In the genomic region with DNA sequence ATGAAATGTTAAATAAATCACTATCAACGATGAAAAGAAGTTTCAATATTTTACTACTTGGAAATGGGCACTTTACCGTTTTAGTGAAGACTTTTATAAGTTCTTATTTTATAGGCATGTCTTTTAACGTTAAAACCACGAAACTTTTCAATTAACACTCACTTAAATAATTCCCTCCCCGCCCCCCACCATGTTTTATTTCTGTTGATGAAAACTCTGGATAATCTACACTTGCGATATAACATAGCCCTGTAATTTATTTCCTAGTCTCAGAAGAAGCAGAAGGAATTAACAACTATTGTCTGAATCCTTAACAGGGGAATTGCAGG, we compare ENCODE assay signal across 9 cellular contexts. TPM values are rescaled to one million over a fixed set of nuclear protein-coding genes. Genes with fewer than 3 reads are reported as not detected.
DNase-seq lines count a peak whose midpoint lies in the region; ATAC-seq and TF ChIP-seq lines count a peak whose summit lies in the region.
"Had no signal": no experiment of that assay in that cellular context is flagged by ENCODE, and none has a peak within 500 bp of the region (broad histone marks: within the 10 kb centered on the region; RNA-seq: fewer than 3 reads in every experiment).

No MANE protein-coding gene starts in this region.

- H3K9me3 ChIP-seq in cardiac muscle cell (ENCODE audit: low read depth) (no peaks in the 10 kb centered on the region), mucosa of rectum (ENCODE audit: control insufficient read depth in 2 of 2, low read length in 2 of 2) (peaks cover 4 to 12% of the 10 kb centered on the region in 2 donors), transverse colon (peaks cover 20 to 30% of the 10 kb centered on the region in 2 donors)

- no peak for TF ChIP-seq CTCF in cardiac muscle cell (IDR thresholded peaks at IDR 0.05; ENCODE audit: low read depth, low read length)
- TF ChIP-seq CTCF in chondrocyte (IDR thresholded peaks at IDR 0.05): no peak
- TF ChIP-seq CTCF in transverse colon (IDR thresholded peaks at IDR 0.05): no peak

- H3K9ac ChIP-seq in mucosa of rectum (ENCODE audit: low read depth in 1 of 2, low read length in 2 of 2): no peak overlapping the region

- DNase-seq in cardiac muscle cell (ENCODE audit: low read depth in 1 of 2, low spot score in 1 of 2) (no peak), left cardiac atrium (no peak), chondrocyte (ENCODE audit: low spot score) (no peak), transverse colon (no peak), DMS153 treated with DMSO at 0.1 percent for 48 hours (lab: John Stamatoyannopoulos, UW; ENCODE audit: unreplicated experiment) (no peak)
- DNase-seq: hypothalamus had no signal

- 34 to 40% methylated on average over 6 of the region's 6 CpGs for WGBS in transverse colon (ENCODE audit: low coverage in 1 of 2), 2 donors

- peaks cover 23% of the 10 kb centered on the region for H3K9me3 Mint-ChIP-seq in chondrocyte (ENCODE audit: low read depth)

- peaks cover 14% of the 10 kb centered on the region for H3K4me1 Mint-ChIP-seq in chondrocyte (ENCODE audit: low read depth)

- peak overlapping the region; percentile 87 for H3K27ac Mint-ChIP-seq in chondrocyte (ENCODE audit: unreplicated experiment)

- H3K27ac ChIP-seq in cardiac muscle cell: no peak overlapping the region
- no peak overlapping the region for H3K27ac ChIP-seq in mucosa of rectum (ENCODE audit: low read depth in 2 of 2, low read length in 2 of 2)
- H3K27ac ChIP-seq in transverse colon: peak overlapping the region in 2 of 4 donors; percentile 25 to 29

- peak overlapping the region; percentile 45 for H3K4me3 ChIP-seq in cardiac muscle cell
- peak overlapping the region; percentile 85 to 91 for H3K4me3 ChIP-seq in mucosa of rectum (ENCODE audit: low read length in 2 of 2)
- H3K4me3 ChIP-seq in transverse colon: peak overlapping the region in 3 of 4 donors; percentile 41 to 68 (median 44)

- intact Hi-C loops in left cardiac atrium (cut with DNase I) (no loop called here), transverse colon (cut with DNase I; ENCODE audit: low total_unique reads) (no loop called here)

- no peaks in the 10 kb centered on the region for H3K4me1 ChIP-seq in cardiac muscle cell (ENCODE audit: low read depth)
- H3K4me1 ChIP-seq in mucosa of rectum (ENCODE audit: control insufficient read depth in 2 of 2, insufficient read depth in 2 of 2, low read length in 2 of 2): peaks cover 0 to 3% of the 10 kb centered on the region in 2 donors
- peaks cover 0 to 3% (median 0%) of the 10 kb centered on the region in 4 donors for H3K4me1 ChIP-seq in transverse colon

- H3K4me3 Mint-ChIP-seq in chondrocyte (ENCODE audit: unreplicated experiment): peak overlapping the region; percentile 100

- H3K36me3 Mint-ChIP-seq in chondrocyte (ENCODE audit: low read depth): peaks cover 10% of the 10 kb centered on the region

- no peak for TF ChIP-seq POLR2A in transverse colon (IDR thresholded peaks at IDR 0.05)

- no peaks in the 10 kb centered on the region for H3K27me3 Mint-ChIP-seq in chondrocyte (ENCODE audit: low read depth)

- ATAC-seq in left cardiac atrium (no peak), GM19467 (IDR thresholded peaks at IDR 0.05; ENCODE audit: unreplicated experiment) (no peak), HG02938 (IDR thresholded peaks at IDR 0.05; ENCODE audit: unreplicated experiment) (no peak)

- no peaks in the 10 kb centered on the region for H3K27me3 ChIP-seq in cardiac muscle cell
- H3K27me3 ChIP-seq in mucosa of rectum (ENCODE audit: control insufficient read depth in 2 of 2, insufficient read depth in 2 of 2, low read length in 2 of 2): no peaks in the 10 kb centered on the region
- no peaks in the 10 kb centered on the region for H3K27me3 ChIP-seq in transverse colon

- in situ Hi-C loops in transverse colon (cut with MboI; ENCODE audit: low pct_ligation_motif_present in 1 of 4, low pct_unique_long_range_greater_than_20kb in 1 of 4, low sequenced_read_pairs in 3 of 4): no loop called here

- TF ChIP-seq EP300 in transverse colon (IDR thresholded peaks at IDR 0.05; ENCODE audit: low read depth): no peak

- no peaks in the 10 kb centered on the region for H3K36me3 ChIP-seq in cardiac muscle cell
- H3K36me3 ChIP-seq in mucosa of rectum (ENCODE audit: control insufficient read depth in 2 of 2, insufficient read depth in 2 of 2, low read length in 2 of 2): no peaks in the 10 kb centered on the region
- H3K36me3 ChIP-seq in transverse colon: no peaks in the 10 kb centered on the region

RNA-seq across cellular contexts. Expression of gene ZNF285, which starts 0.3 kb away (rescaled TPM):
- total RNA-seq in cardiac muscle cell: 3.6 and 21.1 TPM in 2 replicates
- 2.8 and 7.9 TPM in 2 replicates for polyA plus RNA-seq in cardiac muscle cell
- total RNA-seq in left cardiac atrium: 1 to 10 TPM; 3.6 to 3.9 TPM
- total RNA-seq in chondrocyte: 4.1 to 5.6 TPM (median 4.3 TPM) in 3 replicates
- total RNA-seq in transverse colon: 1 to 10 TPM in 1 of 4 donors, under 1 TPM in 2, not detected in 1; 0.68 to 9.6 (median 0.95) TPM

RNA-seq across cellular contexts. Expression of gene ZNF112, which starts 45.3 kb away (rescaled TPM):
- total RNA-seq in cardiac muscle cell (5.8 and 15.5 TPM in 2 replicates), left cardiac atrium (1 to 10 TPM; 4.5 to 5.2 TPM), chondrocyte (4.9 to 7.1 TPM (median 6.9 TPM) in 3 replicates), transverse colon (1 to 10 TPM in 3 of 4 donors, under 1 TPM in 1; 0.37 to 5.9 (median 3.2) TPM)
- 3.6 and 6.8 TPM in 2 replicates for polyA plus RNA-seq in cardiac muscle cell

RNA-seq across cellular contexts. Expression of gene ZNF229, which starts 46.5 kb away (rescaled TPM):
- 3.9 and 6.6 TPM in 2 replicates for total RNA-seq in cardiac muscle cell
- 2.5 and 7.0 TPM in 2 replicates for polyA plus RNA-seq in cardiac muscle cell
- total RNA-seq in left cardiac atrium: 1 to 10 TPM; 5.2 to 5.6 TPM
- total RNA-seq in chondrocyte: 3.5 to 5.6 TPM (median 3.7 TPM) in 3 replicates
- total RNA-seq in transverse colon: 1 to 10 TPM in 2 of 4 donors, under 1 TPM in 2; 0.64 to 7.1 (median 1.1) TPM
